29 cellular contexts compared by ENCODE assay signal in the genomic region with DNA sequence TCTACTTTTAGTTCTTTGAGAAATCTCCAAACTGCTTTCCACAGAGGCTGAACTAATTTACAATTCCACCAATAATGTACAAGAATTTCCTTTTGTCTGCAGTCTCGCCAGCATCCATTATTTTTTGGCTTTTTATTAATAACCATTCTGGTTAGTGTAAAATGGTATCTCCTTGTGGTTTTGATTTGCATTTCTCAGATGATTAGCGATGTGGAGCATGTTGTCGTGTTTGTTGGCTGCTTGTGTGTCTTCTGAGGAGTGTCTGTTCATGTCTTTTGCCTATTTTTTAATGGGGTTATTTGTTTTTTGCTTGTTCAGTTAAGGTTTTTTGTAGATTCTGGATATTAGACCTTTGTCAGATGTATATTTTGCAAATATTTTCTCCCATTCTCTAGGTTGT.
"Had no signal": no experiment of that assay in that cellular context is flagged by ENCODE, and none has a peak within 500 bp of the region (broad histone marks: within the 10 kb centered on the region; RNA-seq: fewer than 3 reads in every experiment).

No MANE protein-coding gene starts in this region.

- H3K27ac ChIP-seq: breast epithelium, colonic mucosa, dorsolateral prefrontal cortex, esophagus squamous epithelium, gastroesophageal sphincter, heart right ventricle, neutrophil, ovary, prostate gland, spleen, upper lobe of right lung, VCaP had no signal

- H3K9me3 ChIP-seq: breast epithelium, colonic mucosa, esophagus squamous epithelium, gastroesophageal sphincter, heart right ventricle, neutrophil, ovary, prostate gland, spleen, upper lobe of right lung had no signal

- H3K4me1 ChIP-seq: breast epithelium, colonic mucosa, prostate gland, upper lobe of right lung had no signal

- H3K27me3 Mint-ChIP-seq: activated naive CD8-positive, alpha-beta T cell; central memory CD8-positive, alpha-beta T cell; effector memory CD8-positive, alpha-beta T cell had no signal

- H3K4me1 Mint-ChIP-seq: central memory CD8-positive, alpha-beta T cell; nephron had no signal

- H3K9me3 Mint-ChIP-seq: activated T-cell treated with anti-CD3 and anti-CD28 coated beads, Interleukin-2, amount 50 U/mL, for 4 hours; activated T-helper 2 cell treated with anti-CD3 and anti-CD28 coated beads, Interferon-gamma antibody, Interleukin-2, Interleukin-4, amounts not matched to agents 10 μg/mL and 5 μg/mL and 100 μg/mL, durations not matched to agents 14 hours and 24 hours and 36 hours; central memory CD8-positive, alpha-beta T cell; effector memory CD8-positive, alpha-beta T cell; nephron; T-helper 2 cell treated with Interferon-gamma antibody and Interleukin-4, amounts not matched to agents 5 μg/mL and 100 μg/mL, for 36 hours had no signal

- H3K4me3 ChIP-seq: breast epithelium, colonic mucosa, dorsolateral prefrontal cortex, esophagus squamous epithelium, gastroesophageal sphincter, heart right ventricle, ovary, prostate gland, spleen, upper lobe of right lung had no signal

- ATAC-seq: activated T-cell treated with anti-CD3 and anti-CD28 coated beads, Interleukin-2, amount 50 U/mL, for 4 hours; effector memory CD8-positive, alpha-beta T cell; gastroesophageal sphincter; heart right ventricle; left cardiac atrium; stimulated activated naive CD8-positive, alpha-beta T cell treated with anti-CD3 and anti-CD28 coated beads, Interleukin-15, Interleukin-2, amounts not matched to agents 100 U/mL and 50 U/mL, for 24 hours; upper lobe of right lung had no signal

- H3K27me3 ChIP-seq: breast epithelium, colonic mucosa, dorsolateral prefrontal cortex, esophagus squamous epithelium, gastroesophageal sphincter, heart right ventricle, neutrophil, ovary, spleen, upper lobe of right lung had no signal

- H3K36me3 ChIP-seq: breast epithelium, colonic mucosa, esophagus squamous epithelium, gastroesophageal sphincter, neutrophil, ovary, prostate gland, spleen, upper lobe of right lung had no signal

- DNase-seq: activated CD4-positive, alpha-beta T cell treated with anti-CD3 and anti-CD28 coated beads for 1 hour; activated CD4-positive, alpha-beta T cell treated with anti-CD3 and anti-CD28 coated beads, Interleukin-2, amount 50 U/mL, for 1 hour; activated CD8-positive, alpha-beta memory T cell treated with anti-CD3 and anti-CD28 coated beads, Interleukin-2, amount 50 U/mL, for 4 hours; activated naive CD4-positive, alpha-beta T cell; activated T-cell treated with anti-CD3 and anti-CD28 coated beads, Interleukin-2, amount 50 U/mL, for 4 hours; amniotic stem cell; colonic mucosa; dorsolateral prefrontal cortex; effector memory CD8-positive, alpha-beta T cell; esophagus squamous epithelium; heart right ventricle; islet precursor cell; left cardiac atrium; mesenchymal stem cell; ovary; spleen; stimulated activated CD4-positive, alpha-beta T cell treated with anti-CD3 and anti-CD28 coated beads, Interleukin-4, amount 100 ng/mL, for 1 hour; stimulated activated naive CD8-positive, alpha-beta T cell treated with anti-CD3 and anti-CD28 coated beads, Interleukin-15, Interleukin-2, amounts not matched to agents 100 U/mL and 50 U/mL, for 24 hours; upper lobe of right lung had no signal

- H3K4me3 Mint-ChIP-seq: activated naive CD8-positive, alpha-beta T cell; activated T-cell treated with anti-CD3 and anti-CD28 coated beads, Interleukin-2, amount 50 U/mL, for 4 hours; central memory CD8-positive, alpha-beta T cell; effector memory CD8-positive, alpha-beta T cell; nephron; T-helper 2 cell treated with Interferon-gamma antibody and Interleukin-4, amounts not matched to agents 5 μg/mL and 100 μg/mL, for 36 hours had no signal

- H3K27ac Mint-ChIP-seq: activated naive CD8-positive, alpha-beta T cell; activated T-helper 2 cell treated with anti-CD3 and anti-CD28 coated beads, Interferon-gamma antibody, Interleukin-2, Interleukin-4, amounts not matched to agents 10 μg/mL and 5 μg/mL and 100 μg/mL, durations not matched to agents 14 hours and 24 hours and 36 hours; effector memory CD8-positive, alpha-beta T cell; nephron; T-helper 2 cell treated with Interferon-gamma antibody and Interleukin-4, amounts not matched to agents 5 μg/mL and 100 μg/mL, for 36 hours had no signal
